ENCODE assay signal across 13 cellular contexts in the genomic region with DNA sequence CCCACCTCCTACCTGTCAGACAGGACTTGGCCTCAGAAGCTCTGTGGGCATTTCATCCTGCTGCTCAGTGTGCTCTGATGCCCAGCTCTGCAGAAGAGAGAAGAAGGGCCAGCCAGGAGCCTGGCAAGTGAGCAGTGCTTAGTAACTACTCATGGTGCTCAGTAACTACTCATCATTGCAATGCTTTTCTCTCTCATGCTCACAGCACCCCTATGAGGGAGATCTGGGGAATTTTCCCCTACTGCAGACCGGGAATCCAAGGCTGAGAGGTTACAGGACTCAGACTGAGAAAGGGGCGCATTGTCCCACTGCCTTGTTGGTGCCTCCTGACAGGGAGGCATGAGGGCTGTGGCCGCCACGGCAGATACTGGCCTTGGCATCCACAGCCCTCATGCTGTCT.
A peak's percentile ranks its signal among the peaks of the same experiment; 100 is the strongest.
DNase-seq lines count a peak whose midpoint lies in the region; ATAC-seq and TF ChIP-seq lines count a peak whose summit lies in the region.
"Had no signal": no experiment of that assay in that cellular context is flagged by ENCODE, and none has a peak within 500 bp of the region (broad histone marks: within the 10 kb centered on the region; RNA-seq: fewer than 3 reads in every experiment).

No MANE protein-coding gene starts in this region.

- H3F3A ChIP-seq in SK-N-SH (replicated peaks; ENCODE audit: insufficient read depth): peaks cover 12% of the 10 kb centered on the region

- POLR2A ChIA-PET in SK-N-SH (lab: Yijun Ruan, JAX): no interaction called here

- WGBS in SK-N-SH (ENCODE audit: low lambda C conversion rate): 0% methylated on average over 1 of the region's 4 CpGs

- peak; percentile 44 for TF ChIP-seq CTCF in SK-N-SH (IDR thresholded peaks at IDR 0.05)
- TF ChIP-seq CTCF in cardiac muscle cell (IDR thresholded peaks at IDR 0.05; ENCODE audit: low read depth, low read length): peak; percentile 27
- no peak for TF ChIP-seq CTCF in mucosa of descending colon (IDR thresholded peaks at IDR 0.05)

- TF ChIP-seq RAD21 in SK-N-SH (IDR thresholded peaks at IDR 0.05; ENCODE audit: low read length): no peak

- H3K27me3 ChIP-seq in SK-N-SH (ENCODE audit: insufficient read depth): peaks cover 81% of the 10 kb centered on the region; the same call in 1 of the 2 replicates
- no peaks in the 10 kb centered on the region for H3K27me3 ChIP-seq in cardiac muscle cell

- no peaks in the 10 kb centered on the region for H3K9me3 ChIP-seq in SK-N-SH
- no peaks in the 10 kb centered on the region for H3K9me3 ChIP-seq in cardiac muscle cell (ENCODE audit: low read depth)
- no peaks in the 10 kb centered on the region for H3K9me3 ChIP-seq in mucosa of descending colon

- no peaks in the 10 kb centered on the region for H3K4me1 ChIP-seq in SK-N-SH (ENCODE audit: control insufficient read depth in 1 of 2, insufficient read depth in 2 of 2, low read depth in 1 of 2, low read length in 1 of 2)
- no peaks in the 10 kb centered on the region for H3K4me1 ChIP-seq in cardiac muscle cell (ENCODE audit: low read depth)
- no peaks in the 10 kb centered on the region for H3K4me1 ChIP-seq in mucosa of descending colon (ENCODE audit: low read depth)

- H2AFZ ChIP-seq in SK-N-SH (ENCODE audit: low read depth): no peak overlapping the region

- no peaks in the 10 kb centered on the region for H3K36me3 ChIP-seq in SK-N-SH (replicated peaks in 1 of 2; ENCODE audit: control insufficient read depth in 1 of 2, insufficient read depth in 2 of 2, low read length in 1 of 2)
- no peaks in the 10 kb centered on the region for H3K36me3 ChIP-seq in cardiac muscle cell
- no peaks in the 10 kb centered on the region for H3K36me3 ChIP-seq in mucosa of descending colon (ENCODE audit: low read depth)

- intact Hi-C loops in mucosa of descending colon (cut with DNase I, micrococcal nuclease): no loop called here

- no peaks in the 10 kb centered on the region for H3K79me2 ChIP-seq in SK-N-SH (ENCODE audit: insufficient read depth)

- no peak for ATAC-seq in SK-N-SH treated with all-trans-retinoic acid at 6 μM for 48 hours
- no peak for ATAC-seq in mucosa of descending colon

- no peak overlapping the region for H3K4me2 ChIP-seq in SK-N-SH

- H4K20me1 ChIP-seq in SK-N-SH (ENCODE audit: insufficient read depth): peaks cover 4% of the 10 kb centered on the region

- TF ChIP-seq EP300 in SK-N-SH (IDR thresholded peaks at IDR 0.05; ENCODE audit: borderline replicate concordance in 1 of 2, low read depth in 1 of 2, low read length in 1 of 2): no peak

- no peaks in the 10 kb centered on the region for H3K9me2 ChIP-seq in SK-N-SH

- no peak overlapping the region for H3K27ac ChIP-seq in SK-N-SH (ENCODE audit: low read depth in 2 of 2, low read length in 1 of 2)
- no peak overlapping the region for H3K27ac ChIP-seq in cardiac muscle cell
- H3K27ac ChIP-seq: 22Rv1 had no signal

- CTCF ChIA-PET in SK-N-SH (lab: Yijun Ruan, JAX): interaction anchor here (2.4 kb wide), 1 partner anchor 492 kb away, joined by 9 read pairs; no protein-coding TSS in a partner anchor

- DNase-seq in SK-N-SH (no peak), astrocyte of the hippocampus (ENCODE audit: low read depth, low spot score) (peak; percentile 52), cardiac muscle cell (ENCODE audit: low read depth in 1 of 2, low spot score in 1 of 2) (peak in 1 of 2 donors; percentile 39), skeletal muscle cell (ENCODE audit: low read depth) (peak; percentile 32), SIG-M5 (lab: John Stamatoyannopoulos, UW) (no peak), mucosa of descending colon (no peak)
- DNase-seq in activated CD4-positive, alpha-beta T cell treated with anti-CD3 and anti-CD28 coated beads for 1 hour: no peak
- DNase-seq: activated CD4-positive, alpha-beta T cell treated with anti-CD3 and anti-CD28 coated beads, Interleukin-2, amount 50 U/mL, for 48 hours; cortex of kidney; Karpas-422; NCI-H2081 had no signal

- no peak overlapping the region for H3K9ac ChIP-seq in SK-N-SH

- H3K4me3 ChIP-seq in SK-N-SH (ENCODE audit: low read depth in 2 of 2, low read length in 1 of 2) (no peak overlapping the region), cardiac muscle cell (no peak overlapping the region), skeletal muscle cell (ENCODE audit: low read depth, low read length) (no peak overlapping the region), mucosa of descending colon (no peak overlapping the region)

TF ChIP-seq in SK-N-SH, 30 proteins besides CTCF, POLR2A, EP300 and RAD21:
- no peak for TF ChIP-seq TCF12 (IDR thresholded peaks at IDR 0.05)
- TF ChIP-seq SMC3 (IDR thresholded peaks at IDR 0.05; ENCODE audit: low read depth, low read length): 0 out of 2 replicates have a peak, but pooled peaks have one; percentile 5

TF ChIP-seq in SK-N-SH treated with all-trans-retinoic acid at 6 μM for 48 hours, 23 proteins besides CTCF, POLR2A, EP300 and RAD21:
- TF ChIP-seq, protein P1, sequence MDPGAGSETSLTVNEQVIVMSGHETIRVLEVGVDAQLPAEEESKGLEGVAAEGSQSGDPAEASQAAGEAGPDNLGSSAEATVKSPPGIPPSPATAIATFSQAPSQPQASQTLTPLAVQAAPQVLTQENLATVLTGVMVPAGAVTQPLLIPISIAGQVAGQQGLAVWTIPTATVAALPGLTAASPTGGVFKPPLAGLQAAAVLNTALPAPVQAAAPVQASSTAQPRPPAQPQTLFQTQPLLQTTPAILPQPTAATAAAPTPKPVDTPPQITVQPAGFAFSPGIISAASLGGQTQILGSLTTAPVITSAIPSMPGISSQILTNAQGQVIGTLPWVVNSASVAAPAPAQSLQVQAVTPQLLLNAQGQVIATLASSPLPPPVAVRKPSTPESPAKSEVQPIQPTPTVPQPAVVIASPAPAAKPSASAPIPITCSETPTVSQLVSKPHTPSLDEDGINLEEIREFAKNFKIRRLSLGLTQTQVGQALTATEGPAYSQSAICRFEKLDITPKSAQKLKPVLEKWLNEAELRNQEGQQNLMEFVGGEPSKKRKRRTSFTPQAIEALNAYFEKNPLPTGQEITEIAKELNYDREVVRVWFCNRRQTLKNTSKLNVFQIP (CRISPR knock-in tag; IDR thresholded peaks at IDR 0.05; ENCODE audit: borderline replicate concordance, low read depth): no peak
- TF ChIP-seq CSDC2 (CRISPR knock-in tag; IDR thresholded peaks at IDR 0.05) (no peak), SNAI2 (CRISPR knock-in tag; IDR thresholded peaks at IDR 0.05) (no peak)

Comparison
In these comparisons a context has a peak if more than half of its experiments do, and no peak if none do; other contexts are left out.
1. DNase-seq: peak in astrocyte of the hippocampus (single experiment) and skeletal muscle cell (single experiment); none in SK-N-SH (single experiment), activated CD4-positive, alpha-beta T cell treated with anti-CD3 and anti-CD28 coated beads for 1 hour (single experiment), SIG-M5 (single experiment) and mucosa of descending colon (0 of 3).